In genomic region chr2:241351640-241352031, GRCh38 we compare ENCODE assay signal across 1 cellular context.
TF ChIP-seq lines count a peak whose summit lies in the region.

No MANE protein-coding gene starts in this region.

TF ChIP-seq in HepG2, 621 proteins besides CTCF, POLR2A, EP300 and RAD21 (continues in another document):
- TF ChIP-seq ZNF34 (CRISPR knock-in tag; IDR thresholded peaks at IDR 0.05; ENCODE audit: borderline replicate concordance) (no peak), RERE (CRISPR knock-in tag; IDR thresholded peaks at IDR 0.05; ENCODE audit: low read depth) (no peak), ZNF430 (CRISPR knock-in tag; IDR thresholded peaks at IDR 0.05) (no peak), PATZ1 (CRISPR knock-in tag; IDR thresholded peaks at IDR 0.05) (peak; percentile 18; the same call in 1 of the 2 replicates), ZSCAN9 (CRISPR knock-in tag; IDR thresholded peaks at IDR 0.05; ENCODE audit: borderline replicate concordance) (no peak), NCOA2 (CRISPR knock-in tag; IDR thresholded peaks at IDR 0.05) (peak; percentile 59; the same call in 1 of the 2 replicates), ETV6 (CRISPR knock-in tag; conservative IDR thresholded peaks at IDR 0.05) (no peak), KLF6 (CRISPR knock-in tag; IDR thresholded peaks at IDR 0.05) (no peak), ZNF414 (CRISPR knock-in tag; IDR thresholded peaks at IDR 0.05) (no peak), ZNF644 (CRISPR knock-in tag; IDR thresholded peaks at IDR 0.05; ENCODE audit: low read depth) (no peak), ZNF225 (CRISPR knock-in tag; IDR thresholded peaks at IDR 0.05) (no peak), ZNF761 (CRISPR knock-in tag; conservative IDR thresholded peaks at IDR 0.05) (no peak), RCOR2 (CRISPR knock-in tag; IDR thresholded peaks at IDR 0.05) (no peak), TP53 (CRISPR knock-in tag; conservative IDR thresholded peaks at IDR 0.05) (no peak), BRCA1 (CRISPR knock-in tag; IDR thresholded peaks at IDR 0.05) (no peak), IRF1 (CRISPR knock-in tag; IDR thresholded peaks at IDR 0.05; ENCODE audit: low read depth) (no peak), ASH2L (IDR thresholded peaks at IDR 0.05; ENCODE audit: insufficient read length, low read depth, low read length) (peak; percentile 89), ZNF746 (CRISPR knock-in tag; IDR thresholded peaks at IDR 0.05) (no peak), ZNF496 (CRISPR knock-in tag; IDR thresholded peaks at IDR 0.05; ENCODE audit: insufficient replicate concordance) (no peak), ZNF839 (CRISPR knock-in tag; IDR thresholded peaks at IDR 0.05; ENCODE audit: borderline replicate concordance) (no peak), SMAD9 (CRISPR knock-in tag; IDR thresholded peaks at IDR 0.05) (no peak), MED1 (CRISPR knock-in tag; IDR thresholded peaks at IDR 0.05) (no peak), AFF4 (CRISPR knock-in tag; IDR thresholded peaks at IDR 0.05) (no peak), DMAP1 (CRISPR knock-in tag; IDR thresholded peaks at IDR 0.05) (no peak; the same call in 1 of the 2 replicates)
- TF ChIP-seq, protein P1, sequence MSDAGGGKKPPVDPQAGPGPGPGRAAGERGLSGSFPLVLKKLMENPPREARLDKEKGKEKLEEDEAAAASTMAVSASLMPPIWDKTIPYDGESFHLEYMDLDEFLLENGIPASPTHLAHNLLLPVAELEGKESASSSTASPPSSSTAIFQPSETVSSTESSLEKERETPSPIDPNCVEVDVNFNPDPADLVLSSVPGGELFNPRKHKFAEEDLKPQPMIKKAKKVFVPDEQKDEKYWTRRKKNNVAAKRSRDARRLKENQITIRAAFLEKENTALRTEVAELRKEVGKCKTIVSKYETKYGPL (CRISPR knock-in tag; IDR thresholded peaks at IDR 0.05), result no peak
- TF ChIP-seq, protein P2, sequence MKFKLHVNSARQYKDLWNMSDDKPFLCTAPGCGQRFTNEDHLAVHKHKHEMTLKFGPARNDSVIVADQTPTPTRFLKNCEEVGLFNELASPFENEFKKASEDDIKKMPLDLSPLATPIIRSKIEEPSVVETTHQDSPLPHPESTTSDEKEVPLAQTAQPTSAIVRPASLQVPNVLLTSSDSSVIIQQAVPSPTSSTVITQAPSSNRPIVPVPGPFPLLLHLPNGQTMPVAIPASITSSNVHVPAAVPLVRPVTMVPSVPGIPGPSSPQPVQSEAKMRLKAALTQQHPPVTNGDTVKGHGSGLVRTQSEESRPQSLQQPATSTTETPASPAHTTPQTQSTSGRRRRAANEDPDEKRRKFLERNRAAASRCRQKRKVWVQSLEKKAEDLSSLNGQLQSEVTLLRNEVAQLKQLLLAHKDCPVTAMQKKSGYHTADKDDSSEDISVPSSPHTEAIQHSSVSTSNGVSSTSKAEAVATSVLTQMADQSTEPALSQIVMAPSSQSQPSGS (CRISPR knock-in tag; IDR thresholded peaks at IDR 0.05), result peak; percentile 19; the same call in 1 of the 2 replicates
- TF ChIP-seq, protein P3, sequence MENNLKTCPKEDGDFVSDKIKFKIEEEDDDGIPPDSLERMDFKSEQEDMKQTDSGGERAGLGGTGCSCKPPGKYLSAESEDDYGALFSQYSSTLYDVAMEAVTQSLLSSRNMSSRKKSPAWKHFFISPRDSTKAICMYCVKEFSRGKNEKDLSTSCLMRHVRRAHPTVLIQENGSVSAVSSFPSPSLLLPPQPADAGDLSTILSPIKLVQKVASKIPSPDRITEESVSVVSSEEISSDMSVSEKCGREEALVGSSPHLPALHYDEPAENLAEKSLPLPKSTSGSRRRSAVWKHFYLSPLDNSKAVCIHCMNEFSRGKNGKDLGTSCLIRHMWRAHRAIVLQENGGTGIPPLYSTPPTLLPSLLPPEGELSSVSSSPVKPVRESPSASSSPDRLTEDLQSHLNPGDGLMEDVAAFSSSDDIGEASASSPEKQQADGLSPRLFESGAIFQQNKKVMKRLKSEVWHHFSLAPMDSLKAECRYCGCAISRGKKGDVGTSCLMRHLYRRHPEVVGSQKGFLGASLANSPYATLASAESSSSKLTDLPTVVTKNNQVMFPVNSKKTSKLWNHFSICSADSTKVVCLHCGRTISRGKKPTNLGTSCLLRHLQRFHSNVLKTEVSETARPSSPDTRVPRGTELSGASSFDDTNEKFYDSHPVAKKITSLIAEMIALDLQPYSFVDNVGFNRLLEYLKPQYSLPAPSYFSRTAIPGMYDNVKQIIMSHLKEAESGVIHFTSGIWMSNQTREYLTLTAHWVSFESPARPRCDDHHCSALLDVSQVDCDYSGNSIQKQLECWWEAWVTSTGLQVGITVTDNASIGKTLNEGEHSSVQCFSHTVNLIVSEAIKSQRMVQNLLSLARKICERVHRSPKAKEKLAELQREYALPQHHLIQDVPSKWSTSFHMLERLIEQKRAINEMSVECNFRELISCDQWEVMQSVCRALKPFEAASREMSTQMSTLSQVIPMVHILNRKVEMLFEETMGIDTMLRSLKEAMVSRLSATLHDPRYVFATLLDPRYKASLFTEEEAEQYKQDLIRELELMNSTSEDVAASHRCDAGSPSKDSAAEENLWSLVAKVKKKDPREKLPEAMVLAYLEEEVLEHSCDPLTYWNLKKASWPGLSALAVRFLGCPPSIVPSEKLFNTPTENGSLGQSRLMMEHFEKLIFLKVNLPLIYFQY (CRISPR knock-in tag; IDR thresholded peaks at IDR 0.05; ENCODE audit: borderline replicate concordance), result no peak
- TF ChIP-seq, protein P4, sequence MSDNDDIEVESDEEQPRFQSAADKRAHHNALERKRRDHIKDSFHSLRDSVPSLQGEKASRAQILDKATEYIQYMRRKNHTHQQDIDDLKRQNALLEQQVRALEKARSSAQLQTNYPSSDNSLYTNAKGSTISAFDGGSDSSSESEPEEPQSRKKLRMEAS (IDR thresholded peaks at IDR 0.05), result no peak
- TF ChIP-seq, protein P5, sequence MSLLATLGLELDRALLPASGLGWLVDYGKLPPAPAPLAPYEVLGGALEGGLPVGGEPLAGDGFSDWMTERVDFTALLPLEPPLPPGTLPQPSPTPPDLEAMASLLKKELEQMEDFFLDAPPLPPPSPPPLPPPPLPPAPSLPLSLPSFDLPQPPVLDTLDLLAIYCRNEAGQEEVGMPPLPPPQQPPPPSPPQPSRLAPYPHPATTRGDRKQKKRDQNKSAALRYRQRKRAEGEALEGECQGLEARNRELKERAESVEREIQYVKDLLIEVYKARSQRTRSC (CRISPR knock-in tag; IDR thresholded peaks at IDR 0.05; ENCODE audit: low read depth), result no peak
